ENCODE assay signal across 10 cellular contexts in the genomic region with DNA sequence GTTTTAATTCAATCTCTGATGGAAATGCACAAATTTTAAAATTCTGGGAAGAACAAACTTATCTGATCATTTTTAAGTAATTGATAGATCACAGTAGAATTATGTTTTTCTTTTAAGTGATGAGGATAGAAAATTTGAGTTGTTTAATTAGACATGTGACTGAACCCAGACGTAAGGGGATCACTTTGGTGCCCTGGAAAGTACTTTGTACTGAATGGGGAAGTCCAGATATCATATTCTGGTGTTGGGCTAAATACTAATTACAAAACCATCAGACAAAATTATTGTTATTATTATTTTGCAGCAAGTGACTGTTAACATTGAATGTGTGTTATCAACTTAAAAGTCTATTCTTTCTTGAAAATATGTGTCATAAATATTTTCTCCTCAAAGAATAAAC.
"Had no signal": no experiment of that assay in that cellular context is flagged by ENCODE, and none has a peak within 500 bp of the region (broad histone marks: within the 10 kb centered on the region; RNA-seq: fewer than 3 reads in every experiment).

No MANE protein-coding gene starts in this region.

- H3K36me3 ChIP-seq: HAP-1 had no signal

- H3K4me3 ChIP-seq: GM23248, HAP-1 had no signal

- H3K4me2 ChIP-seq: KMS-11 had no signal

- H3K9me3 ChIP-seq: HAP-1 had no signal

- H3K9ac ChIP-seq: GM23248, KMS-11 had no signal

- H3K4me1 ChIP-seq: HAP-1 had no signal

- ATAC-seq: HCT116, HepG2 had no signal

- DNase-seq: GM23248, GOT3, H7, HFFc6, KBM-7 had no signal

- H2AFZ ChIP-seq: GM23248 had no signal

- H3K27ac ChIP-seq: GM23248, HL-60, KMS-11 had no signal
